8 cellular contexts compared by ENCODE assay signal in genomic region chr2:64144057-64145013, GRCh38.
DNase-seq lines count a peak whose midpoint lies in the region; ATAC-seq lines count a peak whose summit lies in the region.

Gene PELI1, minus strand, starts transcription at chr2:64144420. Its CDS starts 36,110 bp downstream, at chr2:64108310.

- ATAC-seq in GM19025 (IDR thresholded peaks at IDR 0.05; ENCODE audit: low read depth, unreplicated experiment): peak; percentile 83
- peak; percentile 86 for ATAC-seq in HG03342 (IDR thresholded peaks at IDR 0.05; ENCODE audit: unreplicated experiment)

- DNase-seq in AG20443 (ENCODE audit: low spot score) (peak; percentile 97), NCI-H345 treated with DMSO at 0.1 percent for 48 hours (lab: John Stamatoyannopoulos, UW; ENCODE audit: unreplicated experiment) (peak; percentile 97), islet precursor cell (peak; percentile 100)
- peak; percentile 86 to 90 (median 88) for DNase-seq in activated CD4-positive, CD25-positive, alpha-beta regulatory T cell (lab: John Stamatoyannopoulos, UW)
- peak; percentile 90 for DNase-seq in central memory CD4-positive, alpha-beta T cell
- DNase-seq in stimulated activated CD4-positive, alpha-beta T cell treated with anti-CD3 and anti-CD28 coated beads, Interleukin-12 subunit alpha, Interleukin-12 subunit beta, amount 100 ng/mL, for 48 hours (ENCODE audit: low read depth in 2 of 3, low spot score in 1 of 3): peak; percentile 89 to 91 (median 90)

Comparison
In these comparisons a context has a peak if more than half of its experiments do, and no peak if none do; other contexts are left out.
1. Peak in every context shown above with its lines: DNase-seq and ATAC-seq.